Comparison of ENCODE assay signal across 10 cellular contexts in genomic region chr2:69275490-69275889, GRCh38.
"Had no signal": no experiment of that assay in that cellular context is flagged by ENCODE, and none has a peak within 500 bp of the region (broad histone marks: within the 10 kb centered on the region; RNA-seq: fewer than 3 reads in every experiment).

No MANE protein-coding gene starts in this region.

- H3K36me3 ChIP-seq: HAP-1 had no signal

- H3K9me3 ChIP-seq: HAP-1 had no signal

- H3K4me3 ChIP-seq: GM23248, HAP-1, K562 had no signal

- H2AFZ ChIP-seq: GM23248 had no signal

- DNase-seq: GM23248, GOT3, H7, HFFc6, KG1 had no signal

- H3K9ac ChIP-seq: GM23248 had no signal

- ATAC-seq: HCT116, HepG2, K562 had no signal

- H3K4me1 ChIP-seq: HAP-1 had no signal

- H3K27ac ChIP-seq: GM23248, HL-60 had no signal

- FAIRE-seq: HepG2, K562 had no signal
